In genomic region chr4:13540446-13541175, GRCh38 we compare ENCODE assay signal across 20 cellular contexts. TPM values are rescaled to one million over a fixed set of nuclear protein-coding genes. Genes with fewer than 3 reads are reported as not detected.
DNase-seq lines count a peak whose midpoint lies in the region; ATAC-seq and TF ChIP-seq lines count a peak whose summit lies in the region.
"Had no signal": no experiment of that assay in that cellular context is flagged by ENCODE, and none has a peak within 500 bp of the region (broad histone marks: within the 10 kb centered on the region; RNA-seq: fewer than 3 reads in every experiment).

No MANE protein-coding gene starts in this region.

- peak overlapping the region; percentile 26 to 91 (median 71) for H3K4me3 Mint-ChIP-seq in CD4-positive, CD25-positive, alpha-beta regulatory T cell
- H3K4me3 Mint-ChIP-seq in endothelial cell (ENCODE audit: unreplicated experiment) (no peak overlapping the region), neural crest cell (peak overlapping the region; percentile 81)
- H3K4me3 Mint-ChIP-seq: mesothelial cell of epicardium had no signal

- H3K36me3 Mint-ChIP-seq in CD4-positive, CD25-positive, alpha-beta regulatory T cell: peaks cover 6% of the 10 kb centered on the region
- H3K36me3 Mint-ChIP-seq in endothelial cell (ENCODE audit: low read depth, unreplicated experiment) (peaks cover 15% of the 10 kb centered on the region), neural crest cell (ENCODE audit: low read depth) (peaks cover 2% of the 10 kb centered on the region)

- H3K27me3 Mint-ChIP-seq in CD4-positive, CD25-positive, alpha-beta regulatory T cell: peaks cover 87% of the 10 kb centered on the region
- H3K27me3 Mint-ChIP-seq in endothelial cell (ENCODE audit: unreplicated experiment) (peaks cover 7% of the 10 kb centered on the region), neural crest cell (ENCODE audit: low read depth) (peaks cover 91% of the 10 kb centered on the region)

- H3K4me1 Mint-ChIP-seq in CD4-positive, CD25-positive, alpha-beta regulatory T cell: peaks cover 4 to 62% (median 29%) of the 10 kb centered on the region in 4 donors
- H3K4me1 Mint-ChIP-seq in endothelial cell (ENCODE audit: unreplicated experiment) (peaks cover 15% of the 10 kb centered on the region), neural crest cell (peaks cover 12% of the 10 kb centered on the region)

- H3K9me3 ChIP-seq in CD4-positive, CD25-positive, alpha-beta regulatory T cell (ENCODE audit: control insufficient read depth in 2 of 2, low read length in 2 of 2): peaks cover 3 to 20% of the 10 kb centered on the region in 2 experiments
- H3K9me3 ChIP-seq: colonic mucosa, prostate gland had no signal

- H3K4me1 ChIP-seq in CD4-positive, CD25-positive, alpha-beta regulatory T cell (ENCODE audit: control insufficient read depth, insufficient read depth, low read length, poor library complexity, severe bottlenecking): peaks cover 53% of the 10 kb centered on the region
- H3K4me1 ChIP-seq: prostate gland had no signal

- no peak overlapping the region for H3K27ac ChIP-seq in CD4-positive, CD25-positive, alpha-beta regulatory T cell (ENCODE audit: insufficient read depth, low read length, poor library complexity, severe bottlenecking)
- H3K27ac ChIP-seq: colonic mucosa, prostate gland had no signal

- TF ChIP-seq CTCF in GM20000 (IDR thresholded peaks at IDR 0.05; ENCODE audit: extremely low read depth, missing control alignments) (no peak), endothelial cell (IDR thresholded peaks at IDR 0.05; ENCODE audit: unreplicated experiment) (no peak), neural crest cell (conservative IDR thresholded peaks at IDR 0.05) (no peak)

- DNase-seq in CD4-positive, CD25-positive, alpha-beta regulatory T cell: no peak
- DNase-seq in GM20000 (ENCODE audit: low spot score) (peak; percentile 24), endothelial cell (ENCODE audit: low spot score) (no peak), neural crest cell (ENCODE audit: low read depth, low spot score) (no peak), anterior cingulate cortex (lab: John Stamatoyannopoulos, UW) (no peak), GM19240 (ENCODE audit: insufficient read length, low spot score) (no peak)
- DNase-seq: activated CD4-positive, alpha-beta memory T cell treated with anti-CD3 and anti-CD28 coated beads, Interleukin-2, amount 10 ng/mL, durations not matched to agents 7 days and 5 days; activated effector memory CD4-positive, alpha-beta T cell treated with Interleukin-2 at 50 U/mL for 16 hours; colonic mucosa; erythroblast; head of caudate nucleus; Kasumi-1; NCI-H1436 treated with DMSO at 0.1 percent for 48 hours; NCI-H446 treated with DMSO at 0.1 percent for 48 hours; SHP77 treated with DMSO at 0.1 percent for 48 hours had no signal

- ATAC-seq in CD4-positive, CD25-positive, alpha-beta regulatory T cell (ENCODE audit: low read depth in 2 of 2): no peak
- no peak for ATAC-seq in HG02840 (IDR thresholded peaks at IDR 0.05; ENCODE audit: low FRiP score, unreplicated experiment)
- no peak for ATAC-seq in GM19463 (IDR thresholded peaks at IDR 0.05; ENCODE audit: unreplicated experiment)

- peaks cover 0 to 22% (median 7%) of the 10 kb centered on the region in 7 donors for H3K9me3 Mint-ChIP-seq in CD4-positive, CD25-positive, alpha-beta regulatory T cell
- H3K9me3 Mint-ChIP-seq in endothelial cell (ENCODE audit: unreplicated experiment) (no peaks in the 10 kb centered on the region), neural crest cell (no peaks in the 10 kb centered on the region)
- H3K9me3 Mint-ChIP-seq: mesothelial cell of epicardium had no signal

- no peak overlapping the region for H3K4me3 ChIP-seq in CD4-positive, CD25-positive, alpha-beta regulatory T cell (ENCODE audit: low read depth, low read length)
- H3K4me3 ChIP-seq: colonic mucosa, prostate gland had no signal

- peaks cover 47% of the 10 kb centered on the region for H3K27me3 ChIP-seq in CD4-positive, CD25-positive, alpha-beta regulatory T cell (ENCODE audit: control insufficient read depth, insufficient read depth, low read length)

- no peak overlapping the region for H3K27ac Mint-ChIP-seq in CD4-positive, CD25-positive, alpha-beta regulatory T cell
- H3K27ac Mint-ChIP-seq in endothelial cell (ENCODE audit: unreplicated experiment) (peak overlapping the region; percentile 48), neural crest cell (ENCODE audit: unreplicated experiment) (no peak overlapping the region)
- H3K27ac Mint-ChIP-seq: activated CD4-positive, alpha-beta memory T cell treated with anti-CD3 and anti-CD28 coated beads, Interleukin-2, amount 10 ng/mL, durations not matched to agents 7 days and 5 days; mesothelial cell of epicardium had no signal

- H3K36me3 ChIP-seq in CD4-positive, CD25-positive, alpha-beta regulatory T cell (ENCODE audit: control insufficient read depth, insufficient read depth, low read length): no peaks in the 10 kb centered on the region
- H3K36me3 ChIP-seq: colonic mucosa, prostate gland had no signal

RNA-seq across cellular contexts. Expression of gene NKX3-2, which starts 3.7 kb away (rescaled TPM):
- total RNA-seq in CD4-positive, CD25-positive, alpha-beta regulatory T cell: not detected
- polyA plus RNA-seq in CD4-positive, CD25-positive, alpha-beta regulatory T cell: not detected
- total RNA-seq in endothelial cell (ENCODE audit: unreplicated experiment): 4.5 TPM
- 3.3 and 4.0 TPM in 2 replicates for total RNA-seq in neural crest cell
- total RNA-seq: activated CD4-positive, alpha-beta memory T cell treated with anti-CD3 and anti-CD28 coated beads, Interleukin-2, amount 10 ng/mL, durations not matched to agents 7 days and 5 days; kidney had no signal

RNA-seq across cellular contexts. Expression of gene RAB28, which starts 56.5 kb away (rescaled TPM):
- 7.5 TPM for total RNA-seq in CD4-positive, CD25-positive, alpha-beta regulatory T cell
- 10 to 100 TPM; 12.2 to 18.2 (median 16.2) TPM for polyA plus RNA-seq in CD4-positive, CD25-positive, alpha-beta regulatory T cell
- 17.5 TPM for total RNA-seq in endothelial cell (ENCODE audit: unreplicated experiment)
- 26.7 and 30.7 TPM in 2 replicates for total RNA-seq in neural crest cell
